Comparison of ENCODE assay signal across 18 cellular contexts in the genomic region with DNA sequence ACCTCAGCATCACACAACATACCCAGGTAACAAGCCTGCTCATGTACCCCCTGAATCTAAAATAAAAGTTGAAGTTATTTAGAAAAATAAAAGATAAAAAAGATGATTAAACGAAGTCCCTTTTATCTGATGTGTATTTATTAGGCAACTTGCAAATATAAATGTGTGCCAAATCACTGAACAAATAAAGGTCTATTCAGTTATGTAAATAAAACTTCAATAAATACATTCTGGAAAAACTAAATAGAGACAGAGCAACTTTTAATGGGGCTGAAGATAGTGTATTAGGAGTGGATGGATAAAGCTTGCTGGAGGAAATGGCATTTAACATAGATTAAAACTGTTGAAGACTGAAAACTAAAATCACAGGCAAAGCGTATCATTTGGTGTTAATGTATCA.
DNase-seq lines count a peak whose midpoint lies in the region; ATAC-seq and TF ChIP-seq lines count a peak whose summit lies in the region.
"Had no signal": no experiment of that assay in that cellular context is flagged by ENCODE, and none has a peak within 500 bp of the region (broad histone marks: within the 10 kb centered on the region; RNA-seq: fewer than 3 reads in every experiment).

No MANE protein-coding gene starts in this region.

- H3K27me3 ChIP-seq in HUES48 (ENCODE audit: control insufficient read depth, insufficient read depth, low read length): no peaks in the 10 kb centered on the region
- H3K27me3 ChIP-seq in neural progenitor cell: no peaks in the 10 kb centered on the region
- H3K27me3 ChIP-seq in mesendoderm (ENCODE audit: insufficient read depth, low read length, poor library complexity): no peaks in the 10 kb centered on the region
- no peaks in the 10 kb centered on the region for H3K27me3 ChIP-seq in uterus
- H3K27me3 ChIP-seq: BLaER1 treated with 17β-estradiol and CSF1 and Interleukin-3, amounts not matched to agents 10 nM and 100 nM had no signal

- no peaks in the 10 kb centered on the region for H3F3A ChIP-seq in neural progenitor cell (ENCODE audit: low read depth)

- no peaks in the 10 kb centered on the region for H3K36me3 Mint-ChIP-seq in neural progenitor cell
- H3K36me3 Mint-ChIP-seq in natural killer cell treated with Interleukin-12 subunit alpha and Interleukin-12 subunit beta and Interleukin-15 and Interleukin-18, amount 100 ng/mL, for 72 hours: peaks cover 4% of the 10 kb centered on the region
- H3K36me3 Mint-ChIP-seq: CD8-positive, alpha-beta T cell had no signal

- H3K79me2 ChIP-seq in neural progenitor cell (ENCODE audit: low read depth) (no peaks in the 10 kb centered on the region), mesendoderm (ENCODE audit: control insufficient read depth, insufficient read depth, low read length) (no peaks in the 10 kb centered on the region)

- H3K18ac ChIP-seq in mesendoderm (ENCODE audit: low read length): no peak overlapping the region

- H3K27me3 Mint-ChIP-seq in neural progenitor cell (ENCODE audit: insufficient read depth, low read depth): no peaks in the 10 kb centered on the region
- no peaks in the 10 kb centered on the region for H3K27me3 Mint-ChIP-seq in natural killer cell treated with Interleukin-12 subunit alpha and Interleukin-12 subunit beta and Interleukin-15 and Interleukin-18, amount 100 ng/mL, for 72 hours
- H3K27me3 Mint-ChIP-seq: B cell; CD4-positive, alpha-beta T cell had no signal

- no peak overlapping the region for H3K4me3 Mint-ChIP-seq in neural progenitor cell
- no peak overlapping the region for H3K4me3 Mint-ChIP-seq in natural killer cell treated with Interleukin-12 subunit alpha and Interleukin-12 subunit beta and Interleukin-15 and Interleukin-18, amount 100 ng/mL, for 72 hours
- H3K4me3 Mint-ChIP-seq: B cell; CD4-positive, alpha-beta T cell; CD8-positive, alpha-beta T cell had no signal

- H3K9me3 ChIP-seq in HUES48 (ENCODE audit: control insufficient read depth, insufficient read depth, low read length) (no peaks in the 10 kb centered on the region), neural progenitor cell (ENCODE audit: low read depth) (no peaks in the 10 kb centered on the region), uterus (no peaks in the 10 kb centered on the region)
- H3K9me3 ChIP-seq: A549; BLaER1 treated with 17β-estradiol and CSF1 and Interleukin-3, amounts not matched to agents 10 nM and 100 nM; Caco-2 had no signal

- H2AFZ ChIP-seq in neural progenitor cell (replicated peaks): no peak overlapping the region

- no peak overlapping the region for H3K4me3 ChIP-seq in HUES48 (ENCODE audit: low read depth, low read length)
- H3K4me3 ChIP-seq in neural progenitor cell: no peak overlapping the region
- no peak overlapping the region for H3K4me3 ChIP-seq in mesendoderm (ENCODE audit: low read length)
- H3K4me3 ChIP-seq in uterus: no peak overlapping the region
- H3K4me3 ChIP-seq: A549; BLaER1 treated with 17β-estradiol and CSF1 and Interleukin-3, amounts not matched to agents 10 nM and 100 nM had no signal

- H3K9me3 Mint-ChIP-seq in neural progenitor cell: no peaks in the 10 kb centered on the region
- H3K9me3 Mint-ChIP-seq in natural killer cell treated with Interleukin-12 subunit alpha and Interleukin-12 subunit beta and Interleukin-15 and Interleukin-18, amount 100 ng/mL, for 72 hours: peaks cover 20% of the 10 kb centered on the region
- H3K9me3 Mint-ChIP-seq: CD4-positive, alpha-beta T cell had no signal

- H3K36me3 ChIP-seq in HUES48 (ENCODE audit: control insufficient read depth, insufficient read depth, low read length) (no peaks in the 10 kb centered on the region), neural progenitor cell (no peaks in the 10 kb centered on the region), mesendoderm (ENCODE audit: control insufficient read depth, insufficient read depth, low read length) (no peaks in the 10 kb centered on the region), uterus (no peaks in the 10 kb centered on the region)
- H3K36me3 ChIP-seq: BLaER1 treated with 17β-estradiol and CSF1 and Interleukin-3, amounts not matched to agents 10 nM and 100 nM had no signal

- intact Hi-C loops in uterus (cut with DNase I; ENCODE audit: low total_unique reads): no loop called here

- H3K27ac ChIP-seq in 22Rv1 (peak overlapping the region; percentile 78), HUES48 (ENCODE audit: low read depth, low read length) (peak overlapping the region; percentile 43), neural progenitor cell (no peak overlapping the region), mesendoderm (ENCODE audit: low read depth, low read length) (no peak overlapping the region), uterus (no peak overlapping the region)
- H3K27ac ChIP-seq: A549; BLaER1 treated with 17β-estradiol and CSF1 and Interleukin-3, amounts not matched to agents 10 nM and 100 nM; C4-2B had no signal

- no peaks in the 10 kb centered on the region for H3K79me1 ChIP-seq in mesendoderm (ENCODE audit: low read length)

- TF ChIP-seq CTCF in 22Rv1 (IDR thresholded peaks at IDR 0.05): no peak
- TF ChIP-seq CTCF in neural progenitor cell (IDR thresholded peaks at IDR 0.05): no peak
- no peak for TF ChIP-seq CTCF in uterus (IDR thresholded peaks at IDR 0.05)

- H2AK5ac ChIP-seq in mesendoderm (ENCODE audit: low read length): no peak overlapping the region

- no peak overlapping the region for H3K27ac Mint-ChIP-seq in neural progenitor cell
- no peak overlapping the region for H3K27ac Mint-ChIP-seq in natural killer cell treated with Interleukin-12 subunit alpha and Interleukin-12 subunit beta and Interleukin-15 and Interleukin-18, amount 100 ng/mL, for 72 hours
- H3K27ac Mint-ChIP-seq: B cell; CD4-positive, alpha-beta T cell; CD8-positive, alpha-beta T cell had no signal

- H3K9ac ChIP-seq in HUES48 (ENCODE audit: low read depth, low read length) (no peak overlapping the region), neural progenitor cell (no peak overlapping the region), mesendoderm (ENCODE audit: low read length) (no peak overlapping the region)
- H3K9ac ChIP-seq: BLaER1 treated with 17β-estradiol and CSF1 and Interleukin-3, amounts not matched to agents 10 nM and 100 nM had no signal

- H4K20me1 ChIP-seq in neural progenitor cell (ENCODE audit: low read depth): no peaks in the 10 kb centered on the region
- H4K20me1 ChIP-seq: BLaER1 treated with 17β-estradiol and CSF1 and Interleukin-3, amounts not matched to agents 10 nM and 100 nM had no signal

- H3K4me1 ChIP-seq in HUES48 (ENCODE audit: control insufficient read depth, insufficient read depth, low read length): peaks cover 15% of the 10 kb centered on the region; the same call in 1 of the 2 replicates
- no peaks in the 10 kb centered on the region for H3K4me1 ChIP-seq in neural progenitor cell
- no peaks in the 10 kb centered on the region for H3K4me1 ChIP-seq in mesendoderm (ENCODE audit: control insufficient read depth, low read depth, low read length)
- H3K4me1 ChIP-seq in uterus: no peaks in the 10 kb centered on the region
- H3K4me1 ChIP-seq: A549; BLaER1 treated with 17β-estradiol and CSF1 and Interleukin-3, amounts not matched to agents 10 nM and 100 nM; Caco-2 had no signal

- H3K4me2 ChIP-seq in neural progenitor cell: peak overlapping the region; percentile 9
- H3K4me2 ChIP-seq in mesendoderm (ENCODE audit: low read length): no peak overlapping the region
- H3K4me2 ChIP-seq: A549; BLaER1 treated with 17β-estradiol and CSF1 and Interleukin-3, amounts not matched to agents 10 nM and 100 nM had no signal

- H2BK15ac ChIP-seq in mesendoderm (replicated peaks; ENCODE audit: low read depth): no peak overlapping the region

- no peak overlapping the region for H4K5ac ChIP-seq in mesendoderm (ENCODE audit: low read length)

- H2BK5ac ChIP-seq in mesendoderm (ENCODE audit: low read length): no peak overlapping the region

- no peak overlapping the region for H3K23ac ChIP-seq in mesendoderm (ENCODE audit: low read length)

- peaks cover 5% of the 10 kb centered on the region for H3K4me1 Mint-ChIP-seq in neural progenitor cell
- no peaks in the 10 kb centered on the region for H3K4me1 Mint-ChIP-seq in natural killer cell treated with Interleukin-12 subunit alpha and Interleukin-12 subunit beta and Interleukin-15 and Interleukin-18, amount 100 ng/mL, for 72 hours (ENCODE audit: low read depth in 2 of 2)
- H3K4me1 Mint-ChIP-seq: B cell had no signal

- no peak for TF ChIP-seq POLR2A in uterus (IDR thresholded peaks at IDR 0.05)

- no peak overlapping the region for H2BK120ac ChIP-seq in mesendoderm (ENCODE audit: low read depth, low read length)

- no CpG with 5 or more reads among the region's 2 CpGs for WGBS in mesendoderm (ENCODE audit: extremely low coverage, insufficient coverage, low lambda C conversion rate)

- no peak for ATAC-seq in natural killer cell treated with Interleukin-12 subunit alpha and Interleukin-12 subunit beta and Interleukin-15 and Interleukin-18, amount 100 ng/mL, for 72 hours
- ATAC-seq: A549; CD8-positive, alpha-beta T cell had no signal

- H3K4ac ChIP-seq in mesendoderm (ENCODE audit: low read depth, low read length): no peak overlapping the region

- DNase-seq in NCI-H774 (lab: John Stamatoyannopoulos, UW) (peak; percentile 9), neural progenitor cell (ENCODE audit: low spot score) (no peak), mesendoderm (no peak), uterus (no peak)
- no peak for DNase-seq in natural killer cell treated with Interleukin-12 subunit alpha and Interleukin-12 subunit beta and Interleukin-15 and Interleukin-18, amount 100 ng/mL, for 72 hours (ENCODE audit: low spot score)
- DNase-seq: AML-193; Caco-2; Calu3; CD4-positive, alpha-beta T cell; CD8-positive, alpha-beta T cell; DMS79 treated with DMSO at 0.1 percent for 48 hours; GF-D8 had no signal

- H4K8ac ChIP-seq in mesendoderm (ENCODE audit: low read depth, low read length): no peak overlapping the region

- H3K56ac ChIP-seq in mesendoderm (ENCODE audit: low read length): no peak overlapping the region

Comparison
In these comparisons a context has a peak if more than half of its experiments do, and no peak if none do; other contexts are left out.
1. H3K27ac ChIP-seq: peak in 22Rv1 (single experiment) and HUES48 (single experiment); none in neural progenitor cell (single experiment), mesendoderm (single experiment) and uterus (0 of 2).